ENCODE assay signal across 17 cellular contexts in genomic region chr1:160243767-160244166, GRCh38. TPM values are rescaled to one million over a fixed set of nuclear protein-coding genes. Genes with fewer than 3 reads are reported as not detected.
DNase-seq lines count a peak whose midpoint lies in the region; ATAC-seq and TF ChIP-seq lines count a peak whose summit lies in the region.
"Had no signal": no experiment of that assay in that cellular context is flagged by ENCODE, and none has a peak within 500 bp of the region (broad histone marks: within the 10 kb centered on the region; RNA-seq: fewer than 3 reads in every experiment).

No MANE protein-coding gene starts in this region.

- H3K27me3 Mint-ChIP-seq in brain: peaks cover 3% of the 10 kb centered on the region

- peaks cover 38% of the 10 kb centered on the region for H3K4me1 Mint-ChIP-seq in brain

- H3K27ac ChIP-seq in heart left ventricle: peak overlapping the region in 11 of 12 donors; percentile 9 to 60 (median 36)
- peak overlapping the region; percentile 1 to 44 for H3K27ac ChIP-seq in right atrium auricular region
- H3K27ac ChIP-seq: RWPE1 had no signal

- no peak overlapping the region for H3K4me3 Mint-ChIP-seq in brain

- H3K9me3 ChIP-seq in heart left ventricle (no peaks in the 10 kb centered on the region), right atrium auricular region (no peaks in the 10 kb centered on the region)
- H3K9me3 ChIP-seq: MG63 had no signal

- H3K36me3 ChIP-seq in heart left ventricle (peaks cover 0 to 63% (median 51%) of the 10 kb centered on the region in 9 donors), right atrium auricular region (peaks cover 23% of the 10 kb centered on the region)

- intact Hi-C loops in heart left ventricle (cut with DNase I): loop anchor here in 3 of 10 donors (5.0 to 10.0 kb wide), 2 partner anchors 36 to 49 kb away; partner anchors contain the start of genes CASQ1 (in 2 of the 3) and PEA15 (in 1 of the 3)
- intact Hi-C loops in Right ventricle myocardium superior (cut with DNase I): no loop called here

- H3K27me3 ChIP-seq in heart left ventricle: no peaks in the 10 kb centered on the region
- no peaks in the 10 kb centered on the region for H3K27me3 ChIP-seq in right atrium auricular region
- H3K27me3 ChIP-seq: MG63 had no signal

- peaks cover 7 to 55% (median 37%) of the 10 kb centered on the region in 12 donors for H3K4me1 ChIP-seq in heart left ventricle
- peaks cover 0 to 37% of the 10 kb centered on the region in 2 donors for H3K4me1 ChIP-seq in right atrium auricular region

- H3K27ac Mint-ChIP-seq in brain: peak overlapping the region in 4 of 5 experiments; percentile 50 to 71 (median 54)

- no peak for TF ChIP-seq POLR2A in heart left ventricle (IDR thresholded peaks at IDR 0.05)

- H3K9me3 Mint-ChIP-seq in brain: no peaks in the 10 kb centered on the region

- peaks cover 42% of the 10 kb centered on the region for H3K36me3 Mint-ChIP-seq in brain

- no peak for TF ChIP-seq CTCF in heart left ventricle (IDR thresholded peaks at IDR 0.05)
- no peak for TF ChIP-seq CTCF in brain (conservative IDR thresholded peaks at IDR 0.05)
- TF ChIP-seq CTCF in right atrium auricular region (IDR thresholded peaks at IDR 0.05): no peak

- no peak overlapping the region for H3K4me3 ChIP-seq in heart left ventricle
- no peak overlapping the region for H3K4me3 ChIP-seq in right atrium auricular region
- H3K4me3 ChIP-seq: MG63 had no signal

- peak in 2 of 4 donors; percentile 22 to 29 for ATAC-seq in heart left ventricle
- no peak for ATAC-seq in Right ventricle myocardium superior (ENCODE audit: poor library complexity)
- no peak for ATAC-seq in GM21528 (IDR thresholded peaks at IDR 0.05; ENCODE audit: low FRiP score, unreplicated experiment)
- ATAC-seq: HepG2 had no signal

- DNase-seq in heart left ventricle (no peak), Right ventricle myocardium superior (no peak), right atrium auricular region (ENCODE audit: low spot score) (no peak), NCI-H82 (lab: John Stamatoyannopoulos, UW) (no peak), hepatic stellate cell (ENCODE audit: low spot score) (no peak)
- DNase-seq: AML-193, Calu3, MG63, NCI-H1105, NCI-H187, NCI-H446 treated with DMSO at 0.1 percent for 48 hours, OCI-M1 had no signal

RNA-seq across cellular contexts. Expression of gene DCAF8, which starts 18.6 kb away (rescaled TPM):
- 100 to 1,000 TPM; 111 to 161 (median 131) TPM for total RNA-seq in heart left ventricle
- 10 to 100 TPM; 78.4 to 96.9 TPM for polyA plus RNA-seq in heart left ventricle
- 146 TPM for total RNA-seq in Right ventricle myocardium superior
- polyA plus RNA-seq in brain (ENCODE audit: insufficient read depth, low read depth, low replicate concordance): 55.2 TPM
- total RNA-seq in right atrium auricular region: 100 to 1,000 TPM; 103 to 121 TPM

RNA-seq across cellular contexts. Expression of gene PEA15, which starts 38.6 kb away (rescaled TPM):
- total RNA-seq in heart left ventricle: 100 to 1,000 TPM; 134 to 581 (median 290) TPM
- polyA plus RNA-seq in heart left ventricle: 1,000 to 10,000 TPM in 1 of 2 donors, 100 to 1,000 TPM in 1; 250 to 1,078 TPM
- 225 TPM for total RNA-seq in Right ventricle myocardium superior
- 772 TPM for polyA plus RNA-seq in brain (ENCODE audit: insufficient read depth, low read depth, low replicate concordance)
- 100 to 1,000 TPM in 1 of 2 donors, 10 to 100 TPM in 1; 69.2 to 144 TPM for total RNA-seq in right atrium auricular region

RNA-seq across cellular contexts. Expression of gene PEX19, which starts 41.2 kb away (rescaled TPM):
- total RNA-seq in heart left ventricle (100 to 1,000 TPM in 1 of 9 donors, 10 to 100 TPM in 8; 65.0 to 105 (median 85.7) TPM), Right ventricle myocardium superior (97.3 TPM), right atrium auricular region (10 to 100 TPM; 54.5 to 72.4 TPM)
- polyA plus RNA-seq in heart left ventricle (10 to 100 TPM; 22.5 to 44.8 TPM), brain (ENCODE audit: insufficient read depth, low read depth, low replicate concordance) (83.1 TPM)

RNA-seq across cellular contexts. Expression of gene CASQ1, which starts 53.4 kb away (rescaled TPM):
- total RNA-seq in heart left ventricle (100 to 1,000 TPM in 1 of 9 donors, 10 to 100 TPM in 8; 23.6 to 129 (median 45.9) TPM), Right ventricle myocardium superior (12.6 TPM), right atrium auricular region (10 to 100 TPM; 10.1 to 32.3 TPM)
- polyA plus RNA-seq in heart left ventricle (10 to 100 TPM; 35.4 to 55.9 TPM), brain (ENCODE audit: insufficient read depth, low read depth, low replicate concordance) (4.6 TPM)
- total RNA-seq: Calu3, SK-MEL-5 had no signal
